13 cellular contexts compared by ENCODE assay signal in the genomic region with DNA sequence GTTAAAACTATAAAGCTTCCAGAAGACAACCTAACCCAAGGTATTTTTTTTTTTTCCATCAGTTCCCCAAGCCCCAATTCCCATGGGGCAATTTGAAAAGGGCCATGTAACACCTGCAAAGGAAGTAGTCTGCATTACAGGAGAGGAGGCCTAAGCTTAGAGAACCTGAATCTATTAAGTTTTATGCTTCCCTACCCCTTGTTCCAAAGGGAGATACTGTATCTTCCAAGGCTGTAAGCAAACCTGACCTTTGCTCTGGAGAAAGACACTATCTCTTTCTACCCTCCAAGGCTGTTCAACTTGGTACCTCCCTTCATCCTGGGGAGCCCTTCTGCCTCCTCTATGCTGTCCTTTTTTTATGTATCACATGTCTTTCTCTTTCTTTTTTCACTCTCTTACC.
"Had no signal": no experiment of that assay in that cellular context is flagged by ENCODE, and none has a peak within 500 bp of the region (broad histone marks: within the 10 kb centered on the region; RNA-seq: fewer than 3 reads in every experiment).

No MANE protein-coding gene starts in this region.

- H3K9ac ChIP-seq: parathyroid adenoma had no signal

- H3K4me3 ChIP-seq: cardiac muscle cell, colonic mucosa, tibial artery, uterus had no signal

- H3K27ac ChIP-seq: cardiac muscle cell, colonic mucosa, parathyroid adenoma, tibial artery, uterus, WERI-Rb-1 had no signal

- H3K27me3 ChIP-seq: cardiac muscle cell, colonic mucosa, tibial artery, uterus had no signal

- H3K4me1 ChIP-seq: colonic mucosa, parathyroid adenoma, uterus had no signal

- H3K36me3 ChIP-seq: cardiac muscle cell, colonic mucosa, tibial artery, uterus, WERI-Rb-1 had no signal

- H3K9me3 ChIP-seq: colonic mucosa, tibial artery, uterus had no signal

- DNase-seq: activated CD4-positive, alpha-beta T cell treated with anti-CD3 and anti-CD28 coated beads, Interleukin-2, amount 10 ng/mL, durations not matched to agents 7 days and 5 days; activated naive CD4-positive, alpha-beta T cell treated with anti-CD3 and anti-CD28 coated beads, Interleukin-2, amount 10 ng/mL, durations not matched to agents 7 days and 5 days; colonic mucosa; effector CD4-positive, alpha-beta T cell; foreskin melanocyte; head of caudate nucleus; retina; stimulated activated CD4-positive, alpha-beta T cell treated with anti-CD3 and anti-CD28 coated beads, Interleukin-4, amount 100 ng/mL, for 4 hours; tibial artery; uterus; WERI-Rb-1 had no signal
